9 cellular contexts compared by ENCODE assay signal in the genomic region with DNA sequence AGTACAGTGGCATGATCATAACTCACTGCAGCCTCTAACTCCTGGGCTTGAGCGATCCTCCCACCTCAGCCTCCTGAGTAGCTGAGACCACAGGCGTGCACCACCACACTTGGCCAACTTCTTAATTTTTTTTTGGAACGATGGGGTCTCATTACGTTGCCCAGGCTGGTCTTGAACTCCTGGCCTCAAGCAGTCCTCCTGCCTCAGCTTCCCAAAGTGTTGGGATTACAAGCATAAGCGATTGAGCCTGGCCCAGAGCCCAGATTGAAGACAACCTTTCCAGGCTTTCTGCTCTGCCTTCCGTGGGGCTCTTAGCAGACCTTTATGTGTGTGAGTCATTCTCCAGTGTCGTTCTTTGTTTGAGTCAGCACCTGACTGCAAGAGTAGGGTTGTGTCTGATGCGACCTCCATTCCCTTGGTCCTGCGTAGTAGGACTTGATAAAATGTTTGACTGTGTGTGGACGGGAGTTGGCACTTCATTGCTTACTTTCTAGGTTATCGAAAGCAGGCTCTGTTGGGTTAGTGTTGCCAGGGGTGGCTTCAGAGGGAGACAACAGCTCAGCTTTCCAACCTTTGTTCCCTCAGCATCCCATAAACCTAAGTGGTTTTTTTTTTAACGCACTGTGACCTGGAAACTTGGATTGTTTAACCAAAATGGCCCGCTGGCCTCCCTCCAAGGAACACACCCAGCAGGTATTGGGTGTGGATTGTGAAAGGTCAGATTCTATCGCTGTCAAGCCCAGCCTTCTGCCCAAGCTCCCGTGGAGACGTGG. TPM values are rescaled to one million over a fixed set of nuclear protein-coding genes. Genes with fewer than 3 reads are reported as not detected.
DNase-seq lines count a peak whose midpoint lies in the region; ATAC-seq and TF ChIP-seq lines count a peak whose summit lies in the region.
"Had no signal": no experiment of that assay in that cellular context is flagged by ENCODE, and none has a peak within 500 bp of the region (broad histone marks: within the 10 kb centered on the region; RNA-seq: fewer than 3 reads in every experiment).

No MANE protein-coding gene starts in this region.

- H3K36me3 Mint-ChIP-seq in activated CD4-positive, alpha-beta memory T cell treated with anti-CD3 and anti-CD28 coated beads for 36 hours = peaks cover 14% of the 10 kb centered on the region
- H3K36me3 Mint-ChIP-seq in endothelial cell (ENCODE audit: low read depth, unreplicated experiment) = peaks cover 3% of the 10 kb centered on the region

- H3K27me3 ChIP-seq in stomach = no peaks in the 10 kb centered on the region

- H3K9me3 ChIP-seq in stomach = no peaks in the 10 kb centered on the region

- no peak overlapping the region for H3K27ac Mint-ChIP-seq in activated CD4-positive, alpha-beta memory T cell treated with anti-CD3 and anti-CD28 coated beads for 36 hours
- H3K27ac Mint-ChIP-seq in endothelial cell (ENCODE audit: unreplicated experiment) = no peak overlapping the region
- H3K27ac Mint-ChIP-seq: B cell had no signal

- intact Hi-C loops in activated CD4-positive, alpha-beta memory T cell treated with anti-CD3 and anti-CD28 coated beads for 36 hours (cut with micrococcal nuclease) = no loop called here
- intact Hi-C loops in stomach (cut with DNase I; ENCODE audit: low total_unique reads) = no loop called here

- CTCF ChIA-PET in activated CD4-positive, alpha-beta memory T cell treated with anti-CD3 and anti-CD28 coated beads for 36 hours (lab: Charles Lee) = interaction anchor here (1.2 kb wide), 1 partner anchor 26 kb away, joined by 3 read pairs; a partner anchor contains a TSS

- H3K36me3 ChIP-seq in stomach = peaks cover 3 to 77% (median 55%) of the 10 kb centered on the region in 4 donors

- TF ChIP-seq EP300 in stomach (IDR thresholded peaks at IDR 0.05) = no peak

- ATAC-seq in activated CD4-positive, CD25-positive, alpha-beta regulatory T cell treated with anti-CD3 and anti-CD28 coated beads, Interleukin-2, amount 50 U/mL, for 24 hours = peak; percentile 99 to 100
- ATAC-seq in GM19463 (IDR thresholded peaks at IDR 0.05; ENCODE audit: unreplicated experiment) = no peak

- peaks cover 10% of the 10 kb centered on the region for H3K4me1 Mint-ChIP-seq in activated CD4-positive, alpha-beta memory T cell treated with anti-CD3 and anti-CD28 coated beads for 36 hours (ENCODE audit: low read depth)
- H3K4me1 Mint-ChIP-seq in endothelial cell (ENCODE audit: unreplicated experiment) = no peaks in the 10 kb centered on the region
- H3K4me1 Mint-ChIP-seq: B cell had no signal

- in situ Hi-C loops in GM13976 (cut with MboI; ENCODE audit: low sequenced_read_pairs, unreplicated experiment) = no loop called here

- no peaks in the 10 kb centered on the region for H3K9me3 Mint-ChIP-seq in activated CD4-positive, alpha-beta memory T cell treated with anti-CD3 and anti-CD28 coated beads for 36 hours
- H3K9me3 Mint-ChIP-seq in endothelial cell (ENCODE audit: unreplicated experiment) = no peaks in the 10 kb centered on the region

- no peak for TF ChIP-seq POLR2A in stomach (IDR thresholded peaks at IDR 0.05)

- TF ChIP-seq CTCF in stomach (IDR thresholded peaks at IDR 0.05) (no peak), GM13976 (IDR thresholded peaks at IDR 0.05; ENCODE audit: borderline replicate concordance, control extremely low read depth, extremely low read depth, insufficient read depth, missing control alignments) (no peak), endothelial cell (IDR thresholded peaks at IDR 0.05; ENCODE audit: unreplicated experiment) (no peak)

- H3K4me3 ChIP-seq in stomach = no peak overlapping the region

- 38 to 55% (median 40%) methylated on average over 15 to 16 of the region's 16 CpGs for WGBS in stomach, 5 donors

- no peaks in the 10 kb centered on the region for H3K27me3 Mint-ChIP-seq in activated CD4-positive, alpha-beta memory T cell treated with anti-CD3 and anti-CD28 coated beads for 36 hours
- H3K27me3 Mint-ChIP-seq in endothelial cell (ENCODE audit: unreplicated experiment) = no peaks in the 10 kb centered on the region
- H3K27me3 Mint-ChIP-seq: B cell had no signal

- H3K4me3 Mint-ChIP-seq in activated CD4-positive, alpha-beta memory T cell treated with anti-CD3 and anti-CD28 coated beads for 36 hours = no peak overlapping the region
- H3K4me3 Mint-ChIP-seq in endothelial cell (ENCODE audit: unreplicated experiment) = no peak overlapping the region
- H3K4me3 Mint-ChIP-seq: B cell had no signal

- DNase-seq in activated CD4-positive, CD25-positive, alpha-beta regulatory T cell (lab: John Stamatoyannopoulos, UW) = no peak
- peak; percentile 61 for DNase-seq in activated CD4-positive, alpha-beta memory T cell treated with anti-CD3 and anti-CD28 coated beads for 36 hours
- DNase-seq in iris pigment epithelial cell (ENCODE audit: low read depth) = peak; percentile 63
- peak; percentile 90 for DNase-seq in stomach
- no peak for DNase-seq in GM13976 (ENCODE audit: low spot score)
- no peak for DNase-seq in endothelial cell (ENCODE audit: low spot score)

- H3K4me1 ChIP-seq in stomach = peaks cover 0 to 28% (median 15%) of the 10 kb centered on the region in 4 donors

- POLR2A ChIA-PET in activated CD4-positive, alpha-beta memory T cell treated with anti-CD3 and anti-CD28 coated beads for 36 hours (lab: Charles Lee) = no interaction called here

- peak overlapping the region; percentile 39 to 71 (median 52) for H3K27ac ChIP-seq in stomach

RNA-seq across cellular contexts. Expression of a gene that starts 26.4 kb away (rescaled TPM):
- total RNA-seq in activated CD4-positive, alpha-beta memory T cell treated with anti-CD3 and anti-CD28 coated beads for 36 hours = 10 to 100 TPM; 23.0 to 24.1 TPM
- total RNA-seq in stomach (100 to 1,000 TPM in 2 of 5 donors, 10 to 100 TPM in 3; 21.0 to 170 (median 40.2) TPM), endothelial cell (ENCODE audit: unreplicated experiment) (19.3 TPM)
- polyA plus RNA-seq in stomach = 1 to 10 TPM; 3.4 to 5.9 (median 3.7) TPM

Comparison
In these comparisons a context has a peak if more than half of its experiments do, and no peak if none do; other contexts are left out.
1. DNase-seq: peak in activated CD4-positive, alpha-beta memory T cell treated with anti-CD3 and anti-CD28 coated beads for 36 hours (single experiment), iris pigment epithelial cell (single experiment) and stomach (single experiment); none in activated CD4-positive, CD25-positive, alpha-beta regulatory T cell (0 of 4), GM13976 (single experiment) and endothelial cell (single experiment).